ENCODE assay signal across 34 cellular contexts in genomic region chr11:42225664-42226063, GRCh38.
"Had no signal": no experiment of that assay in that cellular context is flagged by ENCODE, and none has a peak within 500 bp of the region (broad histone marks: within the 10 kb centered on the region; RNA-seq: fewer than 3 reads in every experiment).

No MANE protein-coding gene starts in this region.

- H3K4me1 Mint-ChIP-seq: activated naive CD4-positive, alpha-beta T cell treated with anti-CD3 and anti-CD28 coated beads, Interleukin-2, amount 50 U/mL, for 24 hours; activated T-helper 17 cell treated with anti-CD3 and anti-CD28 coated beads, Interleukin-2, amount 50 U/mL, for 72 hours had no signal

- H3K9me3 ChIP-seq: adrenal gland, body of pancreas, breast epithelium, Peyer's patch had no signal

- H3K27me3 ChIP-seq: adrenal gland, body of pancreas, breast epithelium, Peyer's patch had no signal

- H3K27ac Mint-ChIP-seq: activated CD8-positive, alpha-beta T cell treated with anti-CD3 and anti-CD28 coated beads for 36 hours; activated naive CD4-positive, alpha-beta T cell treated with anti-CD3 and anti-CD28 coated beads, Interleukin-2, amount 50 U/mL, for 24 hours; activated T-cell treated with anti-CD3 and anti-CD28 coated beads, Interleukin-2, amount 50 U/mL, for 72 hours; activated T-helper 17 cell treated with anti-CD3 and anti-CD28 coated beads, Interleukin-2, amount 50 U/mL, for 72 hours had no signal

- H3K27ac ChIP-seq: adrenal gland, body of pancreas, breast epithelium, coronary artery, Peyer's patch, WERI-Rb-1 had no signal

- H3K27me3 Mint-ChIP-seq: activated CD8-positive, alpha-beta T cell treated with anti-CD3 and anti-CD28 coated beads for 36 hours; activated naive CD4-positive, alpha-beta T cell treated with anti-CD3 and anti-CD28 coated beads, Interleukin-2, amount 50 U/mL, for 24 hours; activated T-helper 17 cell treated with anti-CD3 and anti-CD28 coated beads, Interleukin-2, amount 50 U/mL, for 72 hours had no signal

- DNase-seq: activated CD4-positive, alpha-beta T cell treated with anti-CD3 and anti-CD28 coated beads for 1 hour; activated CD4-positive, alpha-beta T cell treated with anti-CD3 and anti-CD28 coated beads for 48 hours; activated CD4-positive, CD25-positive, alpha-beta regulatory T cell; activated CD8-positive, alpha-beta T cell treated with anti-CD3 and anti-CD28 coated beads for 36 hours; activated effector memory CD4-positive, alpha-beta T cell treated with anti-CD3 and anti-CD28 coated beads, Interleukin-2, amount 50 U/mL, for 16 hours; activated naive CD4-positive, alpha-beta T cell; activated T-cell treated with anti-CD3 and anti-CD28 coated beads, Interleukin-2, amount 50 U/mL, for 1 hour; activated T-cell treated with anti-CD3 and anti-CD28 coated beads, Interleukin-2, amount 50 U/mL, for 72 hours; adrenal gland; body of pancreas; NCI-H1048; NCI-H1105 treated with DMSO at 0.1 percent for 48 hours; NCI-H1436; NCI-H1694; NCI-H1930; NCI-H2081 treated with DMSO at 0.1 percent for 48 hours; NCI-H226; NCI-H446 treated with DMSO at 0.1 percent for 48 hours; NCI-H524; NCI-H69; NCI-H82; PC-3; Peyer's patch; Right ventricle myocardium superior; SW 1271; T-helper 1 cell; T-helper 2 cell; T-helper 9 cell; WERI-Rb-1 had no signal

- H3K4me1 ChIP-seq: adrenal gland, body of pancreas, breast epithelium, Peyer's patch had no signal

- H3K4me3 Mint-ChIP-seq: activated CD8-positive, alpha-beta T cell treated with anti-CD3 and anti-CD28 coated beads for 36 hours; activated naive CD4-positive, alpha-beta T cell treated with anti-CD3 and anti-CD28 coated beads, Interleukin-2, amount 50 U/mL, for 24 hours; activated T-cell treated with anti-CD3 and anti-CD28 coated beads, Interleukin-2, amount 50 U/mL, for 72 hours; activated T-helper 17 cell treated with anti-CD3 and anti-CD28 coated beads, Interleukin-2, amount 50 U/mL, for 72 hours had no signal

- H3K9me3 Mint-ChIP-seq: activated naive CD4-positive, alpha-beta T cell treated with anti-CD3 and anti-CD28 coated beads, Interleukin-2, amount 50 U/mL, for 24 hours had no signal

- H3K36me3 Mint-ChIP-seq: activated naive CD4-positive, alpha-beta T cell treated with anti-CD3 and anti-CD28 coated beads, Interleukin-2, amount 50 U/mL, for 24 hours had no signal

- FAIRE-seq: astrocyte had no signal

- ATAC-seq: activated CD8-positive, alpha-beta T cell treated with anti-CD3 and anti-CD28 coated beads for 36 hours; activated T-cell treated with anti-CD3 and anti-CD28 coated beads, Interleukin-2, amount 50 U/mL, for 72 hours; activated T-helper 17 cell treated with anti-CD3 and anti-CD28 coated beads, Interleukin-2, amount 50 U/mL, for 72 hours; body of pancreas; PC-3 had no signal

- H3K36me3 ChIP-seq: adrenal gland, breast epithelium, Peyer's patch, WERI-Rb-1 had no signal

- H3K4me3 ChIP-seq: adrenal gland, body of pancreas, breast epithelium, coronary artery, Peyer's patch had no signal
